Comparison of ENCODE assay signal across 9 cellular contexts in the genomic region with DNA sequence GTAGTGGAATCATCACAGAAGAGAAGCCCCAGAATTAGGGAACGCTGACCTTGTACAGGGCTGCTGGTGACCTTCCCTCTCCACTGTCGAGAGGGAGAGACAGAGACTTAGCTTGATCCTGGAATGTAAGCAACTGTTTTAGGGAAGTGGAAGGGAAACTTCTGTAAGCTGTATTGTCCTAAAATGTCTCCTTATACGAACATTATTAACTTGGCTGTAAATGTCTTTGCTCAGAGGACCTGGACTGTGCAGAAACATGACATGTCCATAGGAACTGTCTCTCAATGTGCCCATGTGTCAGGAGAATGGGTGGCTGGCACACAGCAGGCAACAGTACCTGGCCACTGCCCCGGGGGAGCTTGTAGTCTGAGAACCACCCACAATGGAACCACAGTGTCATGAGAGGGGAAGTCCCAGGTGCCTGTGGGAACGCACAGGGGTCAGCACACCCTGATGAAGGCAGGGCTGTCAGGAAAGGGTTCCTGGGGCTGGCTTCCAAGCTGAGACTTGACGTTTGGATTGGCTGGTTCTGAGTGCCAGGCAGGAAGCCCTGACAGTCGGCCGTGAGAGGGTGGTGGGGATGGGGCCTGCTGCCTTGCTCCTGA. TPM values are rescaled to one million over a fixed set of nuclear protein-coding genes. Genes with fewer than 3 reads are reported as not detected.
DNase-seq lines count a peak whose midpoint lies in the region; ATAC-seq and TF ChIP-seq lines count a peak whose summit lies in the region.
"Had no signal": no experiment of that assay in that cellular context is flagged by ENCODE, and none has a peak within 500 bp of the region (broad histone marks: within the 10 kb centered on the region; RNA-seq: fewer than 3 reads in every experiment).

No MANE protein-coding gene starts in this region.

- H3K4me1 Mint-ChIP-seq in neural progenitor cell = no peaks in the 10 kb centered on the region

- H3K79me2 ChIP-seq in neural progenitor cell (ENCODE audit: low read depth) = no peaks in the 10 kb centered on the region

- H3K18ac ChIP-seq in mesenchymal stem cell (ENCODE audit: low read depth in 1 of 2, low read length in 2 of 2) = no peak overlapping the region

- H4K8ac ChIP-seq in mesenchymal stem cell (ENCODE audit: low read length) = no peak overlapping the region

- H3K27me3 Mint-ChIP-seq in neural progenitor cell (ENCODE audit: insufficient read depth, low read depth) = peaks cover 3% of the 10 kb centered on the region

- H3K23ac ChIP-seq in mesenchymal stem cell (ENCODE audit: low read length in 2 of 2) = no peak overlapping the region

- no peak overlapping the region for H3K27ac Mint-ChIP-seq in neural progenitor cell

- H3K4me2 ChIP-seq in mesenchymal stem cell (ENCODE audit: low read length, poor library complexity, severe bottlenecking) = no peak overlapping the region
- H3K4me2 ChIP-seq in neural progenitor cell = no peak overlapping the region

- H2BK15ac ChIP-seq in mesenchymal stem cell (ENCODE audit: low read depth, poor library complexity, severe bottlenecking) = no peak overlapping the region

- no peak overlapping the region for H3K4ac ChIP-seq in mesenchymal stem cell (ENCODE audit: low read depth in 1 of 2, low read length in 2 of 2)

- 90% methylated on average over 8 of the region's 8 CpGs for WGBS in mesenchymal stem cell

- H2AFZ ChIP-seq in mesenchymal stem cell (ENCODE audit: low read depth, low read length) (no peak overlapping the region), neural progenitor cell (replicated peaks) (no peak overlapping the region)

- no peak overlapping the region for H2BK120ac ChIP-seq in mesenchymal stem cell (ENCODE audit: low read depth, low read length)

- peaks cover 4% of the 10 kb centered on the region for H3F3A ChIP-seq in neural progenitor cell (ENCODE audit: low read depth)

- TF ChIP-seq CTCF in neural progenitor cell (IDR thresholded peaks at IDR 0.05) (no peak), brain microvascular endothelial cell (IDR thresholded peaks at IDR 0.05; ENCODE audit: low read depth, low read length, missing control alignments) (no peak)

- H3K4me1 ChIP-seq in mesenchymal stem cell (ENCODE audit: control insufficient read depth, insufficient read depth, low read depth, low read length) (peaks cover 32% of the 10 kb centered on the region), neural progenitor cell (no peaks in the 10 kb centered on the region)

- no peak overlapping the region for H3K4me3 Mint-ChIP-seq in neural progenitor cell

- no peak overlapping the region for H3K4me3 ChIP-seq in mesenchymal stem cell (ENCODE audit: insufficient read depth in 1 of 2, low read depth in 1 of 2, low read length in 2 of 2)
- no peak overlapping the region for H3K4me3 ChIP-seq in neural progenitor cell
- no peak overlapping the region for H3K4me3 ChIP-seq in brain microvascular endothelial cell (ENCODE audit: low read depth, low read length)
- H3K4me3 ChIP-seq: SJSA1 had no signal

- in situ Hi-C loops in brain microvascular endothelial cell (cut with HindIII; ENCODE audit: low pct_ligation_motif_present, low sequenced_read_pairs) = no loop called here

- H3K79me1 ChIP-seq in mesenchymal stem cell (replicated peaks; ENCODE audit: low read length, poor library complexity, severe bottlenecking) = peaks cover 19% of the 10 kb centered on the region

- peak overlapping the region; percentile 25 for H2BK5ac ChIP-seq in mesenchymal stem cell (ENCODE audit: low read depth, low read length, poor library complexity, severe bottlenecking)

- H4K91ac ChIP-seq in mesenchymal stem cell (ENCODE audit: low read length) = no peak overlapping the region

- DNase-seq in mesenchymal stem cell (no peak), neural progenitor cell (ENCODE audit: low spot score) (no peak), brain microvascular endothelial cell (no peak), medulla oblongata (ENCODE audit: extremely low spot score) (no peak), NOMO-1 treated with dmso at 0.1 percent for 144 hours (lab: John Stamatoyannopoulos, UW; ENCODE audit: unreplicated experiment) (no peak)

- H3K9me3 ChIP-seq in mesenchymal stem cell (ENCODE audit: control insufficient read depth, low read length) (no peaks in the 10 kb centered on the region), neural progenitor cell (ENCODE audit: low read depth) (no peaks in the 10 kb centered on the region)
- H3K9me3 ChIP-seq: SJSA1 had no signal

- no peak overlapping the region for H3K14ac ChIP-seq in mesenchymal stem cell (ENCODE audit: low read length in 2 of 2)

- peaks cover 10 to 31% of the 10 kb centered on the region in 2 experiments for H3K36me3 ChIP-seq in mesenchymal stem cell (ENCODE audit: control insufficient read depth in 1 of 2, insufficient read depth in 2 of 2, low read depth in 1 of 2, low read length in 2 of 2)
- no peaks in the 10 kb centered on the region for H3K36me3 ChIP-seq in neural progenitor cell
- peaks cover 8% of the 10 kb centered on the region for H3K36me3 ChIP-seq in brain microvascular endothelial cell (replicated peaks)

- ATAC-seq in GM18517 (IDR thresholded peaks at IDR 0.05; ENCODE audit: unreplicated experiment) (peak; percentile 92), GM21528 (IDR thresholded peaks at IDR 0.05; ENCODE audit: low FRiP score, unreplicated experiment) (peak; percentile 74), HG03521 (IDR thresholded peaks at IDR 0.05; ENCODE audit: unreplicated experiment) (peak; percentile 86)

- H3K27ac ChIP-seq in mesenchymal stem cell (ENCODE audit: low read length, poor library complexity, severe bottlenecking) (peak overlapping the region; percentile 18), neural progenitor cell (no peak overlapping the region), brain microvascular endothelial cell (no peak overlapping the region)
- H3K27ac ChIP-seq: SJSA1 had no signal

- H3K9ac ChIP-seq in mesenchymal stem cell (ENCODE audit: low read length) (no peak overlapping the region), neural progenitor cell (no peak overlapping the region)

- peak overlapping the region; percentile 73 for H2AK5ac ChIP-seq in mesenchymal stem cell (ENCODE audit: low read length, severe bottlenecking)

- H3K9me3 Mint-ChIP-seq in neural progenitor cell = no peaks in the 10 kb centered on the region

- H3K36me3 Mint-ChIP-seq in neural progenitor cell = peaks cover 11% of the 10 kb centered on the region

- H3K27me3 ChIP-seq in mesenchymal stem cell (ENCODE audit: control insufficient read depth in 1 of 2, insufficient read depth in 1 of 2, low read length in 2 of 2) (no peaks in the 10 kb centered on the region), neural progenitor cell (no peaks in the 10 kb centered on the region), brain microvascular endothelial cell (replicated peaks) (no peaks in the 10 kb centered on the region)
- H3K27me3 ChIP-seq: SJSA1 had no signal

- no peak overlapping the region for H2BK12ac ChIP-seq in mesenchymal stem cell (ENCODE audit: low read length in 2 of 2)

- H4K20me1 ChIP-seq in neural progenitor cell (ENCODE audit: low read depth) = peaks cover 3% of the 10 kb centered on the region

RNA-seq across cellular contexts. Expression of gene DAP, which starts 34.0 kb away (rescaled TPM):
- 137 TPM for polyA plus RNA-seq in mesenchymal stem cell (2013, experiment 1 of 2)
- polyA plus RNA-seq in mesenchymal stem cell (2013, experiment 2 of 2) = 136 TPM
- 12.2 and 21.8 TPM in 2 replicates for total RNA-seq in neural progenitor cell (ENCODE audit: low replicate concordance)
